25 cellular contexts compared by ENCODE assay signal in genomic region chr4:110418641-110419040, GRCh38. TPM values are rescaled to one million over a fixed set of nuclear protein-coding genes. Genes with fewer than 3 reads are reported as not detected.
DNase-seq lines count a peak whose midpoint lies in the region; ATAC-seq and TF ChIP-seq lines count a peak whose summit lies in the region.
"Had no signal": no experiment of that assay in that cellular context is flagged by ENCODE, and none has a peak within 500 bp of the region (broad histone marks: within the 10 kb centered on the region; RNA-seq: fewer than 3 reads in every experiment).

No MANE protein-coding gene starts in this region.

- no peak overlapping the region for H3K4ac ChIP-seq in H9 (ENCODE audit: low read depth, low read length)

- ATAC-seq in mucosa of descending colon (no peak), left cardiac atrium (no peak), HG03439 (IDR thresholded peaks at IDR 0.05; ENCODE audit: unreplicated experiment) (no peak)
- ATAC-seq: Right ventricle myocardium inferior, SK-N-SH treated with all-trans-retinoic acid at 6 μM for 48 hours had no signal

- H3K9me3 Mint-ChIP-seq in H9: peaks cover 7 to 15% of the 10 kb centered on the region in 2 experiments; a peak in 3 of 5 replicates
- peaks cover 53% of the 10 kb centered on the region for H3K9me3 Mint-ChIP-seq in endodermal cell
- H3K9me3 Mint-ChIP-seq: CD4-positive, alpha-beta T cell had no signal

- H3K4me3 Mint-ChIP-seq in H9 (no peak overlapping the region), endodermal cell (no peak overlapping the region)
- H3K4me3 Mint-ChIP-seq: CD4-positive, alpha-beta T cell had no signal

- H3K4me1 ChIP-seq in BE2C (no peaks in the 10 kb centered on the region), H9 (ENCODE audit: insufficient read depth, low read length) (no peaks in the 10 kb centered on the region), endodermal cell (ENCODE audit: control insufficient read depth, insufficient read depth, low read length) (no peaks in the 10 kb centered on the region), sigmoid colon (no peaks in the 10 kb centered on the region), mucosa of descending colon (ENCODE audit: low read depth) (no peaks in the 10 kb centered on the region)
- H3K4me1 ChIP-seq: BLaER1 treated with 17β-estradiol and CSF1 and Interleukin-3, amounts not matched to agents 10 nM and 100 nM had no signal

- no peak overlapping the region for H4K91ac ChIP-seq in H9 (ENCODE audit: insufficient read length, low read depth, low read length)

- peak; percentile 15 for DNase-seq in BE2C
- DNase-seq in H9: peak; percentile 77
- peak; percentile 64 for DNase-seq in endodermal cell
- DNase-seq in sigmoid colon: peak; percentile 61
- DNase-seq in stimulated activated naive CD4-positive, alpha-beta T cell (lab: John Stamatoyannopoulos, UW): no peak
- no peak for DNase-seq in mucosa of descending colon
- DNase-seq in left cardiac atrium: no peak
- DNase-seq: CD4-positive, alpha-beta T cell; DMS53; Kasumi-1; NCI-H1105; NCI-H146; NCI-H1930; NCI-H2107; NCI-H446; NCI-H524 treated with DMSO at 0.1 percent for 48 hours; NCI-H82; PC-9; SJCRH30 had no signal

- no peak overlapping the region for H3K56ac ChIP-seq in H9 (ENCODE audit: insufficient read length, low read depth, low read length)

- H3K27me3 Mint-ChIP-seq in H9 (ENCODE audit: low read depth) (peaks cover 31% of the 10 kb centered on the region), endodermal cell (ENCODE audit: insufficient read depth) (peaks cover 16% of the 10 kb centered on the region)

- H2BK20ac ChIP-seq in H9 (ENCODE audit: low read depth, low read length, poor library complexity, severe bottlenecking): no peak overlapping the region

- no peak overlapping the region for H4K5ac ChIP-seq in H9 (ENCODE audit: insufficient read length, low read depth, low read length)

- intact Hi-C loops in sigmoid colon (cut with DNase I): no loop called here
- intact Hi-C loops in mucosa of descending colon (cut with DNase I, micrococcal nuclease): no loop called here
- intact Hi-C loops in left cardiac atrium (cut with DNase I): no loop called here

- H3K79me2 ChIP-seq in H9 (ENCODE audit: insufficient read depth, low read length): no peaks in the 10 kb centered on the region

- no peaks in the 10 kb centered on the region for H3K27me3 ChIP-seq in BE2C
- H3K27me3 ChIP-seq in H9 (ENCODE audit: insufficient read depth, low read length): no peaks in the 10 kb centered on the region; the same call in 1 of the 2 replicates
- H3K27me3 ChIP-seq in endodermal cell (ENCODE audit: control insufficient read depth, insufficient read depth, low read length, poor library complexity, severe bottlenecking): no peaks in the 10 kb centered on the region
- H3K27me3 ChIP-seq in sigmoid colon: no peaks in the 10 kb centered on the region
- H3K27me3 ChIP-seq: BLaER1 treated with 17β-estradiol and CSF1 and Interleukin-3, amounts not matched to agents 10 nM and 100 nM; SJCRH30 had no signal

- H3K23ac ChIP-seq in H9 (ENCODE audit: insufficient read length, low read depth, low read length): no peak overlapping the region

- no peak overlapping the region for H3K27ac Mint-ChIP-seq in H9
- no peak overlapping the region for H3K27ac Mint-ChIP-seq in endodermal cell
- H3K27ac Mint-ChIP-seq: CD4-positive, alpha-beta T cell had no signal

- no peak overlapping the region for H3K18ac ChIP-seq in H9 (ENCODE audit: insufficient read length, low read depth, low read length)

- TF ChIP-seq CTCF in BE2C (IDR thresholded peaks at IDR 0.05; ENCODE audit: low read depth, low read length) (no peak), H9 (conservative IDR thresholded peaks at IDR 0.05) (no peak), endodermal cell (conservative IDR thresholded peaks at IDR 0.05) (no peak), sigmoid colon (IDR thresholded peaks at IDR 0.05) (no peak), mucosa of descending colon (IDR thresholded peaks at IDR 0.05) (no peak)

- no peak overlapping the region for H3T11ph ChIP-seq in H9 (ENCODE audit: low read length)

- no CpG with 5 or more reads among the region's 15 CpGs for WGBS in H9 (ENCODE audit: extremely low coverage, insufficient read length, low lambda C conversion rate)
- whole genome bisulfite sequencing in endodermal cell (ENCODE audit: insufficient coverage in 1 of 2, insufficient read length in 1 of 2), 2 experiments: 84 to 97% methylated on average over 9 to 15 of the region's 15 CpGs
- WGBS in sigmoid colon, 2 donors: 91 to 92% methylated on average over 15 of the region's 15 CpGs

- H3K4me3 ChIP-seq in BE2C (ENCODE audit: low read depth, low read length) (no peak overlapping the region), endodermal cell (ENCODE audit: low read length) (no peak overlapping the region), sigmoid colon (no peak overlapping the region), mucosa of descending colon (no peak overlapping the region)
- H3K4me3 ChIP-seq: BLaER1 treated with 17β-estradiol and CSF1 and Interleukin-3, amounts not matched to agents 10 nM and 100 nM; PC-9; SJCRH30 had no signal

- H2BK15ac ChIP-seq in H9 (ENCODE audit: low read depth, low read length): no peak overlapping the region

- H3K79me1 ChIP-seq in H9 (ENCODE audit: insufficient read depth, low read depth, low read length, poor library complexity, severe bottlenecking): no peaks in the 10 kb centered on the region

- H3K4me1 Mint-ChIP-seq in H9: peaks cover 5 to 8% of the 10 kb centered on the region in 2 experiments
- H3K4me1 Mint-ChIP-seq in endodermal cell: peaks cover 9% of the 10 kb centered on the region

- H3K14ac ChIP-seq in H9 (ENCODE audit: insufficient read depth, low read length): no peak overlapping the region

- no peak overlapping the region for H2BK12ac ChIP-seq in H9 (ENCODE audit: insufficient read length, low read depth, low read length)

- H3K36me3 Mint-ChIP-seq in H9 (ENCODE audit: insufficient read depth in 1 of 3, low read depth in 3 of 3): peaks cover 4 to 29% (median 9%) of the 10 kb centered on the region in 3 experiments; a peak in 6 of 7 replicates
- peaks cover 4% of the 10 kb centered on the region for H3K36me3 Mint-ChIP-seq in endodermal cell (ENCODE audit: low read depth)

- H2BK5ac ChIP-seq in H9 (ENCODE audit: insufficient read length, low read length): no peak overlapping the region

- no peaks in the 10 kb centered on the region for H3K36me3 ChIP-seq in BE2C
- no peaks in the 10 kb centered on the region for H3K36me3 ChIP-seq in endodermal cell (ENCODE audit: control insufficient read depth, insufficient read depth, low read length)
- no peaks in the 10 kb centered on the region for H3K36me3 ChIP-seq in sigmoid colon
- no peaks in the 10 kb centered on the region for H3K36me3 ChIP-seq in mucosa of descending colon (ENCODE audit: low read depth)
- H3K36me3 ChIP-seq: BLaER1 treated with 17β-estradiol and CSF1 and Interleukin-3, amounts not matched to agents 10 nM and 100 nM; SJCRH30 had no signal

- no peaks in the 10 kb centered on the region for H3K23me2 ChIP-seq in H9 (ENCODE audit: insufficient read length, low read depth, low read length, poor library complexity, severe bottlenecking)

- H4K8ac ChIP-seq in H9 (replicated peaks; ENCODE audit: insufficient read length, low read depth, low read length): no peak overlapping the region

- no peak overlapping the region for H2AFZ ChIP-seq in H9 (ENCODE audit: low read length)
- H2AFZ ChIP-seq: PC-9 had no signal

- no peaks in the 10 kb centered on the region for H4K20me1 ChIP-seq in H9 (ENCODE audit: control insufficient read depth, insufficient read depth, insufficient read length)
- H4K20me1 ChIP-seq: BLaER1 treated with 17β-estradiol and CSF1 and Interleukin-3, amounts not matched to agents 10 nM and 100 nM had no signal

- no peak overlapping the region for H2BK120ac ChIP-seq in H9 (ENCODE audit: low read depth, low read length, poor library complexity, severe bottlenecking)

- no peak for TF ChIP-seq POLR2A in sigmoid colon (IDR thresholded peaks at IDR 0.05)

- H2AK5ac ChIP-seq in H9 (ENCODE audit: insufficient read length, low read length): no peak overlapping the region

- no peaks in the 10 kb centered on the region for H3K9me3 ChIP-seq in BE2C
- H3K9me3 ChIP-seq in H9 (ENCODE audit: control insufficient read depth, low read depth, low read length): no peaks in the 10 kb centered on the region
- peaks cover 31% of the 10 kb centered on the region for H3K9me3 ChIP-seq in endodermal cell (ENCODE audit: control insufficient read depth, low read length)
- no peaks in the 10 kb centered on the region for H3K9me3 ChIP-seq in sigmoid colon
- no peaks in the 10 kb centered on the region for H3K9me3 ChIP-seq in mucosa of descending colon

- no peak for TF ChIP-seq EP300 in sigmoid colon (IDR thresholded peaks at IDR 0.05)

- no peak overlapping the region for H3K4me2 ChIP-seq in H9 (ENCODE audit: insufficient read depth, insufficient read length, low read length)
- H3K4me2 ChIP-seq: BLaER1 treated with 17β-estradiol and CSF1 and Interleukin-3, amounts not matched to agents 10 nM and 100 nM; PC-9 had no signal

- no peak overlapping the region for H3K27ac ChIP-seq in H9 (ENCODE audit: insufficient read length, low read depth, low read length)
- no peak overlapping the region for H3K27ac ChIP-seq in endodermal cell (ENCODE audit: low read depth, low read length)
- H3K27ac ChIP-seq in sigmoid colon: no peak overlapping the region
- H3K27ac ChIP-seq: BLaER1 treated with 17β-estradiol and CSF1 and Interleukin-3, amounts not matched to agents 10 nM and 100 nM; PC-9; SJCRH30 had no signal

- no peak overlapping the region for H3K9ac ChIP-seq in H9 (ENCODE audit: extremely low read depth, insufficient read length, low read length)
- no peak overlapping the region for H3K9ac ChIP-seq in endodermal cell (ENCODE audit: extremely low read depth, low read length, poor library complexity, severe bottlenecking)
- H3K9ac ChIP-seq: BLaER1 treated with 17β-estradiol and CSF1 and Interleukin-3, amounts not matched to agents 10 nM and 100 nM had no signal

RNA-seq across cellular contexts. Expression of gene ENPEP, which starts 57.3 kb away (rescaled TPM):
- polyA plus RNA-seq in BE2C (2012; ENCODE audit: insufficient read depth, insufficient read length, low read depth): not detected
- total RNA-seq in H9 (2021) (0.44 and 0.83 TPM in 2 replicates), endodermal cell (1 to 10 TPM; 4.6 to 9.4 TPM), sigmoid colon (1 to 10 TPM in 3 of 4 donors, under 1 TPM in 1; 0.99 to 2.2 (median 1.6) TPM), mucosa of descending colon (1 to 10 TPM; 1.2 to 2.1 (median 1.5) TPM), left cardiac atrium (10 to 100 TPM in 1 of 2 donors, 1 to 10 TPM in 1; 7.4 to 12.2 TPM)
- polyA plus RNA-seq in endodermal cell (2013, experiment 1 of 2): 1.7 TPM
- 1.9 TPM for polyA plus RNA-seq in endodermal cell (2013, experiment 2 of 2)
- under 1 TPM; 0.23 to 0.73 (median 0.60) TPM for polyA plus RNA-seq in sigmoid colon
- total RNA-seq: A172; CD4-positive, alpha-beta T cell; G401; PC-9 had no signal

Comparison
In these comparisons a context has a peak if more than half of its experiments do, and no peak if none do; other contexts are left out.
1. DNase-seq: peak in BE2C (single experiment), H9 (single experiment), endodermal cell (single experiment) and sigmoid colon (single experiment); none in stimulated activated naive CD4-positive, alpha-beta T cell (0 of 6), mucosa of descending colon (0 of 3) and left cardiac atrium (single experiment).